Comparison of ENCODE assay signal across 8 cellular contexts in genomic region chr2:186589733-186590537, GRCh38. TPM values are rescaled to one million over a fixed set of nuclear protein-coding genes. Genes with fewer than 3 reads are reported as not detected.
DNase-seq lines count a peak whose midpoint lies in the region; ATAC-seq, FAIRE-seq and TF ChIP-seq lines count a peak whose summit lies in the region.

Gene ITGAV (plus strand): TSS chr2:186590056. CDS start chr2:186590339, 283 bp downstream.

- ATAC-seq in GM18861 (IDR thresholded peaks at IDR 0.05; ENCODE audit: unreplicated experiment) = peak; percentile 92
- ATAC-seq in HG03095 (IDR thresholded peaks at IDR 0.05; ENCODE audit: unreplicated experiment) = peak; percentile 96
- peak; percentile 91 to 92 for ATAC-seq in activated CD4-positive, CD25-positive, alpha-beta regulatory T cell treated with anti-CD3 and anti-CD28 coated beads, Interleukin-2, amount 50 U/mL, for 24 hours

- H4K20me1 ChIP-seq in keratinocyte (ENCODE audit: control insufficient read depth, extremely low read depth, insufficient read depth, low read length) = peaks cover 2% of the 10 kb centered on the region

- H3K9me3 ChIP-seq in AG04450 (ENCODE audit: control insufficient read depth, insufficient read depth, low read length) = no peaks in the 10 kb centered on the region; the same call in 1 of the 2 replicates
- no peaks in the 10 kb centered on the region for H3K9me3 ChIP-seq in keratinocyte (ENCODE audit: control insufficient read depth, low read depth, low read length)

- H3K27me3 ChIP-seq in AG04450 (ENCODE audit: control insufficient read depth, insufficient read depth, low read length) = no peaks in the 10 kb centered on the region
- H3K27me3 ChIP-seq in keratinocyte (ENCODE audit: control insufficient read depth, extremely low read depth, insufficient read depth, low read length) = no peaks in the 10 kb centered on the region

- no peak for FAIRE-seq in keratinocyte (lab: Jason Lieb, UNC)

- no peaks in the 10 kb centered on the region for H3K9me1 ChIP-seq in keratinocyte (ENCODE audit: control insufficient read depth, extremely low read depth, insufficient read depth, low read length)

- H3K4me1 ChIP-seq in keratinocyte (ENCODE audit: control insufficient read depth, extremely low read depth, insufficient read depth, low read length) = peaks cover 22% of the 10 kb centered on the region

- peak within 1 kb of the TSS; percentile 90 for H3K4me3 ChIP-seq in AG04450 (ENCODE audit: low read depth, low read length)
- H3K4me3 ChIP-seq in keratinocyte (ENCODE audit: control insufficient read depth in 2 of 3, extremely low read depth in 1 of 3, insufficient read depth in 2 of 3, low read depth in 1 of 3, low read length in 3 of 3) = peak within 1 kb of the TSS; percentile 79 to 99 (median 97)

- H3K27ac ChIP-seq in AG04450 (ENCODE audit: low read depth, low read length) = peak within 1 kb of the TSS; percentile 86
- H3K27ac ChIP-seq in keratinocyte (ENCODE audit: control insufficient read depth, insufficient read depth, low read length) = peak within 1 kb of the TSS; percentile 96

- CTCF ChIA-PET in AG04450 (lab: Charles Lee) = interaction anchor here (0.6 to 1.6 kb wide), 2 partner anchors 23 to 51 kb away, joined by 3 to 10 read pairs; no protein-coding TSS in a partner anchor

- no peaks in the 10 kb centered on the region for H3K36me3 ChIP-seq in keratinocyte (ENCODE audit: control insufficient read depth in 2 of 2, extremely low read depth in 1 of 2, insufficient read depth in 2 of 2, low read length in 2 of 2)

- H2AFZ ChIP-seq in keratinocyte (ENCODE audit: control insufficient read depth, low read length) = peak within 1 kb of the TSS; percentile 93

- peak within 1 kb of the TSS; percentile 96 for H3K9ac ChIP-seq in keratinocyte (ENCODE audit: control insufficient read depth, extremely low read depth, insufficient read depth, low read length)

- no peak for TF ChIP-seq CTCF in AG04450 (IDR thresholded peaks at IDR 0.05; ENCODE audit: low read depth, low read length)
- TF ChIP-seq CTCF in keratinocyte (optimal IDR thresholded peaks at IDR 0.05 in 1 of 3, IDR thresholded peaks at IDR 0.05 in 1 of 3, conservative IDR thresholded peaks at IDR 0.05 in 1 of 3; ENCODE audit: extremely low read depth in 1 of 3, insufficient read depth in 2 of 3, low read length in 3 of 3) = peak in 1 of 3 experiments; percentile 0

- POLR2A ChIA-PET in AG04450 (lab: Yijun Ruan, JAX) = interaction anchor here (0.6 to 1.6 kb wide), 14 partner anchors 9 to 104 kb away, joined by 3 to 11 read pairs (median 3); partner anchors contain the start of gene ZC3H15

- H3K4me2 ChIP-seq in keratinocyte (ENCODE audit: control insufficient read depth, extremely low read depth, insufficient read depth, low read depth, low read length) = peak within 1 kb of the TSS; percentile 100

- dilution Hi-C loops in keratinocyte (cut with MboI; ENCODE audit: extremely low pct_ligation_motif_present, low sequenced_read_pairs) = no loop called here

- DNase-seq in AG04450 (ENCODE audit: low read depth, low spot score) (peak; percentile 62), NCI-H2196 treated with DMSO at 0.1 percent for 48 hours (lab: John Stamatoyannopoulos, UW; ENCODE audit: unreplicated experiment) (peak; percentile 85), cerebellar cortex (ENCODE audit: low spot score) (peak; percentile 91), keratinocyte (ENCODE audit: low read depth, low spot score) (no peak)
- peak; percentile 64 to 84 (median 78) for DNase-seq in stimulated activated CD4-positive, alpha-beta T cell treated with anti-CD3 and anti-CD28 coated beads, Interleukin-12 subunit alpha, Interleukin-12 subunit beta, amount 100 ng/mL, for 48 hours (ENCODE audit: low read depth in 2 of 3, low spot score in 1 of 3)

- peaks cover 42% of the 10 kb centered on the region for H3K79me2 ChIP-seq in keratinocyte (ENCODE audit: control insufficient read depth, insufficient read depth, low read length)

RNA-seq across cellular contexts. Expression of gene ITGAV, which starts in this region (rescaled TPM):
- polyA plus RNA-seq in AG04450 (2011; rRNA removed) = 106 and 129 TPM in 2 replicates
- 120 and 181 TPM in 2 replicates for polyA minus RNA-seq in AG04450 (2011; rRNA and poly(A)+ RNA removed)
- polyA plus RNA-seq in keratinocyte = 63.7 to 114 TPM (median 76.6 TPM) in 3 replicates
- polyA plus RNA-seq in keratinocyte (2011; ENCODE audit: low read depth) = 42.8 TPM
- polyA plus RNA-seq in keratinocyte (2011; cell fraction: cytosol; rRNA removed) = 12.1 and 23.3 TPM in 2 replicates
- polyA plus RNA-seq in keratinocyte (2011; cell fraction: nucleus; rRNA removed) = 107 and 140 TPM in 2 replicates
- 27.5 and 58.3 TPM in 2 replicates for polyA plus RNA-seq in keratinocyte (2012; ENCODE audit: low replicate concordance)
- 70.7 to 212 TPM (median 171 TPM) in 3 replicates for polyA minus RNA-seq in keratinocyte
- polyA minus RNA-seq in keratinocyte (2011; cell fraction: cytosol; rRNA and poly(A)+ RNA removed) = 82.9 TPM
- 321 and 568 TPM in 2 replicates for polyA minus RNA-seq in keratinocyte (2011; cell fraction: nucleus; rRNA and poly(A)+ RNA removed)
